Comparison of ENCODE assay signal across 8 cellular contexts in the genomic region with DNA sequence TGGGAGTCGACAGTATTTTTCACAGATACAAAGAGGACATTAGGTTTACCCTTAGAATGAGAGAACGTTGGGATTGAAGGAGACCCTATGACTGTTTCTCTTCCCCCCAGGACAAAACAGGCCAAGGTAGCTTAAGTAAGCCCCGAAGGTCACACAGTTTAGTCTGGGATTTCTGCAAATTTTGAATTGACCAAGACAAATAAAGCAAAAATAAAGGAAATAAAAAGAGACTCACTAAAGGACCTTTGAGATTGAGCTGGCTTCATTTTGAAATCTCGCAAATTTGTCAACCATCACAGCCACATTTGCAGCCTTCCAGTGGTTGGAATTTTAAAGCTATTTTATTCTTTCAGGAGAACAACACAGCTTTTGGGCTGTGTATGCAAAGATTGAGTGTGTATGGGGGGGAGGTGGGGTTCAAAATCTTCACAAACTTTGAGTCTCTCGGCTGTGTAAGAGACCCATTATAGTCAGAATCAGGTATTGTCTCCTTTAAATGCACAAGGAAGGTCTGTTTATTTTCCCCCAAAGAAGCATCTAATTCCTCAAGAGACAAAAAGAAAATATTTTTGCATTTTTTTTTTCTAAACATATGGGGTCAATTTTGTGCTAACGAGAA. TPM values are rescaled to one million over a fixed set of nuclear protein-coding genes. Genes with fewer than 3 reads are reported as not detected.
DNase-seq lines count a peak whose midpoint lies in the region; ATAC-seq, FAIRE-seq and TF ChIP-seq lines count a peak whose summit lies in the region.

No MANE protein-coding gene starts in this region.

- H3K4me2 ChIP-seq in GM23338 = no peak overlapping the region

- peak overlapping the region; percentile 42 for H3K27ac Mint-ChIP-seq in GM23338
- H3K27ac Mint-ChIP-seq in activated naive CD8-positive, alpha-beta T cell treated with anti-CD3 and anti-CD28 coated beads, Interleukin-2, amount 10 ng/mL, durations not matched to agents 7 days and 5 days = peak overlapping the region; percentile 98

- H3K4me1 Mint-ChIP-seq in GM23338 = peaks cover 23% of the 10 kb centered on the region
- peaks cover 46% of the 10 kb centered on the region for H3K4me1 Mint-ChIP-seq in activated naive CD8-positive, alpha-beta T cell treated with anti-CD3 and anti-CD28 coated beads, Interleukin-2, amount 10 ng/mL, durations not matched to agents 7 days and 5 days

- FAIRE-seq in HTR-8/SVneo (lab: Jason Lieb, UNC) = no peak

- no peaks in the 10 kb centered on the region; the same call in 2 of the 3 replicates for H3K9me3 Mint-ChIP-seq in GM23338
- no peaks in the 10 kb centered on the region for H3K9me3 Mint-ChIP-seq in activated naive CD8-positive, alpha-beta T cell treated with anti-CD3 and anti-CD28 coated beads, Interleukin-2, amount 10 ng/mL, durations not matched to agents 7 days and 5 days

- H3K9ac ChIP-seq in mucosa of rectum (ENCODE audit: low read depth in 1 of 2, low read length in 2 of 2) = peak overlapping the region in 1 of 2 donors; percentile 96

- H3K27me3 Mint-ChIP-seq in GM23338 (ENCODE audit: insufficient read depth, low read depth, poor library complexity) = peaks cover 11% of the 10 kb centered on the region
- peaks cover 2% of the 10 kb centered on the region for H3K27me3 Mint-ChIP-seq in activated naive CD8-positive, alpha-beta T cell treated with anti-CD3 and anti-CD28 coated beads, Interleukin-2, amount 10 ng/mL, durations not matched to agents 7 days and 5 days

- H3K36me3 ChIP-seq in ACC112 (ENCODE audit: insufficient read depth, low read length) (peaks cover 19% of the 10 kb centered on the region), GM23338 (ENCODE audit: insufficient read depth) (no peaks in the 10 kb centered on the region), mucosa of rectum (ENCODE audit: control insufficient read depth in 2 of 2, insufficient read depth in 2 of 2, low read length in 2 of 2) (peaks cover 0 to 9% of the 10 kb centered on the region in 2 donors)

- H2AFZ ChIP-seq in ACC112 (ENCODE audit: low read length, unreplicated experiment) = no peak overlapping the region
- H2AFZ ChIP-seq in GM23338 = no peak overlapping the region

- no peaks in the 10 kb centered on the region for H3K9me3 ChIP-seq in mucosa of rectum (ENCODE audit: control insufficient read depth in 2 of 2, low read length in 2 of 2)

- H3K36me3 Mint-ChIP-seq in GM23338 (ENCODE audit: low read depth) = peaks cover 34% of the 10 kb centered on the region
- peaks cover 32% of the 10 kb centered on the region for H3K36me3 Mint-ChIP-seq in activated naive CD8-positive, alpha-beta T cell treated with anti-CD3 and anti-CD28 coated beads, Interleukin-2, amount 10 ng/mL, durations not matched to agents 7 days and 5 days

- no peaks in the 10 kb centered on the region for H3F3A ChIP-seq in GM23338 (replicated peaks; ENCODE audit: low read depth)

- no peak for TF ChIP-seq CTCF in GM23338 (conservative IDR thresholded peaks at IDR 0.05; ENCODE audit: low read depth in 2 of 2)

- no peaks in the 10 kb centered on the region for H3K27me3 ChIP-seq in ACC112 (ENCODE audit: insufficient read depth, low read length)
- no peaks in the 10 kb centered on the region for H3K27me3 ChIP-seq in GM23338 (ENCODE audit: insufficient read depth)
- H3K27me3 ChIP-seq in mucosa of rectum (ENCODE audit: control insufficient read depth in 2 of 2, insufficient read depth in 2 of 2, low read length in 2 of 2) = peaks cover 0 to 4% of the 10 kb centered on the region in 2 donors

- peak; percentile 5; the same call in 1 of the 3 replicates for ATAC-seq in GM23338
- ATAC-seq in activated naive CD8-positive, alpha-beta T cell treated with anti-CD3 and anti-CD28 coated beads, Interleukin-2, amount 10 ng/mL, durations not matched to agents 7 days and 5 days (ENCODE audit: low read depth) = no peak
- no peak for ATAC-seq in HG02852 (IDR thresholded peaks at IDR 0.05; ENCODE audit: unreplicated experiment)
- no peak for ATAC-seq in GM19351 (IDR thresholded peaks at IDR 0.05; ENCODE audit: unreplicated experiment)

- no peak overlapping the region for H3K4me3 Mint-ChIP-seq in GM23338
- H3K4me3 Mint-ChIP-seq in activated naive CD8-positive, alpha-beta T cell treated with anti-CD3 and anti-CD28 coated beads, Interleukin-2, amount 10 ng/mL, durations not matched to agents 7 days and 5 days = peak overlapping the region; percentile 97

- H3K4me1 ChIP-seq in ACC112 (ENCODE audit: control insufficient read depth, insufficient read depth, low read length, unreplicated experiment) (peaks cover 13% of the 10 kb centered on the region), GM23338 (ENCODE audit: insufficient read depth) (peaks cover 4% of the 10 kb centered on the region; the same call in 1 of the 2 replicates), mucosa of rectum (ENCODE audit: control insufficient read depth in 2 of 2, insufficient read depth in 2 of 2, low read length in 2 of 2) (peaks cover 2 to 9% of the 10 kb centered on the region in 2 donors)

- POLR2A ChIA-PET in activated naive CD8-positive, alpha-beta T cell treated with anti-CD3 and anti-CD28 coated beads, Interleukin-2, amount 10 ng/mL, durations not matched to agents 7 days and 5 days (lab: Charles Lee) = interaction anchor here (0.7 to 20.9 kb wide), 14 partner anchors 9 to 756 kb away, joined by 3 to 942 read pairs (median 6); partner anchors contain the start of genes OFD1 and TRAPPC2

- DNase-seq in GM23338 (ENCODE audit: low spot score) (no peak), HTR-8/SVneo (ENCODE audit: insufficient read length, low spot score) (no peak), OCI-M2 (lab: John Stamatoyannopoulos, UW; ENCODE audit: unreplicated experiment) (no peak)
- no peak for DNase-seq in activated naive CD8-positive, alpha-beta T cell treated with anti-CD3 and anti-CD28 coated beads, Interleukin-2, amount 10 ng/mL, durations not matched to agents 7 days and 5 days

- H3K9me2 ChIP-seq in GM23338 (ENCODE audit: insufficient read depth) = no peaks in the 10 kb centered on the region

- H4K20me1 ChIP-seq in GM23338 (replicated peaks; ENCODE audit: insufficient read depth) = no peaks in the 10 kb centered on the region

- peak overlapping the region; percentile 95 for H3K4me3 ChIP-seq in ACC112 (ENCODE audit: low read depth, low read length)
- H3K4me3 ChIP-seq in GM23338 = no peak overlapping the region
- peak overlapping the region in 1 of 2 donors; percentile 22 for H3K4me3 ChIP-seq in mucosa of rectum (ENCODE audit: low read length in 2 of 2)

- H3K79me2 ChIP-seq in ACC112 (ENCODE audit: control insufficient read depth, insufficient read depth, low read length, unreplicated experiment) (peaks cover 31% of the 10 kb centered on the region), GM23338 (replicated peaks; ENCODE audit: insufficient read depth) (peaks cover 22% of the 10 kb centered on the region)

- H3K27ac ChIP-seq in ACC112 (ENCODE audit: low read depth, low read length) (peak overlapping the region; percentile 98), GM23338 (ENCODE audit: low read depth) (peak overlapping the region; percentile 78), mucosa of rectum (ENCODE audit: low read depth in 2 of 2, low read length in 2 of 2) (peak overlapping the region; percentile 77 to 97)

TF ChIP-seq in GM23338, 12 proteins besides CTCF, POLR2A, EP300 and RAD21 (continues in another document):
- TF ChIP-seq ETS1 (IDR thresholded peaks at IDR 0.05) (no peak), NANOG (IDR thresholded peaks at IDR 0.05; ENCODE audit: borderline replicate concordance) (no peak), EZH2phosphoT487 (IDR thresholded peaks at IDR 0.05; ENCODE audit: unreplicated experiment) (no peak)

RNA-seq across cellular contexts. Expression of gene TMSB4X, which starts 4.2 kb away (rescaled TPM):
- 999 and 1,367 TPM in 2 replicates for total RNA-seq in GM23338 (2014; rRNA removed; shearing (Covaris generic))
- polyA plus RNA-seq in GM23338 (2016; fragmentation: Nextera tagmentation; extraction: Ambion mirVana) = 6,191 and 6,226 TPM in 2 replicates
- total RNA-seq in activated naive CD8-positive, alpha-beta T cell treated with anti-CD3 and anti-CD28 coated beads, Interleukin-2, amount 10 ng/mL, durations not matched to agents 7 days and 5 days = 1,000 to 10,000 TPM; 8,001 to 8,464 TPM
